In genomic region chr1:5990913-5991783, GRCh38 we compare ENCODE assay signal across 8 cellular contexts. TPM values are rescaled to one million over a fixed set of nuclear protein-coding genes. Genes with fewer than 3 reads are reported as not detected.
DNase-seq lines count a peak whose midpoint lies in the region; ATAC-seq and TF ChIP-seq lines count a peak whose summit lies in the region.

No MANE protein-coding gene starts in this region.

- CTCF ChIA-PET in CD8-positive, alpha-beta T cell (lab: Charles Lee) = interaction anchor here (0.6 to 1.5 kb wide), 2 partner anchors 42 to 209 kb away, joined by 3 to 6 read pairs; no protein-coding TSS in a partner anchor

- peak; percentile 27 for TF ChIP-seq RAD21 in neural cell (conservative IDR thresholded peaks at IDR 0.05)

- ATAC-seq in CD8-positive, alpha-beta T cell = no peak
- ATAC-seq in GM18873 (IDR thresholded peaks at IDR 0.05; ENCODE audit: low FRiP score, unreplicated experiment) = no peak
- no peak for ATAC-seq in HG03439 (IDR thresholded peaks at IDR 0.05; ENCODE audit: unreplicated experiment)

- no peaks in the 10 kb centered on the region for H3K27me3 Mint-ChIP-seq in CD8-positive, alpha-beta T cell (ENCODE audit: low read depth)
- H3K27me3 Mint-ChIP-seq in IgD-negative memory B cell = peaks cover 2% of the 10 kb centered on the region
- H3K27me3 Mint-ChIP-seq in activated T-cell treated with anti-CD3 and anti-CD28 coated beads, Interleukin-2, amount 50 U/mL, for 24 hours = no peaks in the 10 kb centered on the region

- peaks cover 30% of the 10 kb centered on the region for H3K4me1 ChIP-seq in CD8-positive, alpha-beta T cell (ENCODE audit: insufficient read depth, low read length)

- intact Hi-C loops in CD8-positive, alpha-beta T cell (cut with DNase I, micrococcal nuclease) = loop anchor here (5.0 to 10.0 kb wide), 3 partner anchors 564 to 794 kb away; partner anchors contain the start of genes CAMTA1 (in 1 of the 2), KLHL21 (in 1 of the 2), NOL9 (in 1 of the 2) and TAS1R1 (in 1 of the 2)

- no peaks in the 10 kb centered on the region for H4K20me1 ChIP-seq in neural cell (ENCODE audit: insufficient read depth)

- H3K27me3 ChIP-seq in CD8-positive, alpha-beta T cell (ENCODE audit: insufficient read depth, low read length) = no peaks in the 10 kb centered on the region
- H3K27me3 ChIP-seq in neural cell (ENCODE audit: insufficient read depth, low read depth, low read length) = no peaks in the 10 kb centered on the region

- H3K4me2 ChIP-seq in neural cell (ENCODE audit: low read length) = peak overlapping the region; percentile 98

- peak overlapping the region; percentile 96 for H3K4me3 Mint-ChIP-seq in CD8-positive, alpha-beta T cell
- H3K4me3 Mint-ChIP-seq in IgD-negative memory B cell = peak overlapping the region; percentile 90 to 98 (median 95)
- H3K4me3 Mint-ChIP-seq in activated T-cell treated with anti-CD3 and anti-CD28 coated beads, Interleukin-2, amount 50 U/mL, for 24 hours = peak overlapping the region; percentile 96

- no peaks in the 10 kb centered on the region for H3F3A ChIP-seq in neural cell (ENCODE audit: insufficient read depth, low read length, poor library complexity, severe bottlenecking)

- peak overlapping the region; percentile 55 for H3K4me3 ChIP-seq in CD8-positive, alpha-beta T cell (ENCODE audit: low read depth, low read length)
- H3K4me3 ChIP-seq in fibroblast of pulmonary artery (replicated peaks; ENCODE audit: low read depth, low read length) (peak overlapping the region; percentile 71), neural cell (ENCODE audit: low read length) (peak overlapping the region; percentile 96)

- peak overlapping the region; percentile 99 for H3K27ac ChIP-seq in CD8-positive, alpha-beta T cell (ENCODE audit: low read depth, low read length)
- H3K27ac ChIP-seq in neural cell (ENCODE audit: low read length) = peak overlapping the region; percentile 65

- H3K36me3 ChIP-seq in CD8-positive, alpha-beta T cell (ENCODE audit: insufficient read depth, low read length) = no peaks in the 10 kb centered on the region
- H3K36me3 ChIP-seq in neural cell (ENCODE audit: insufficient read depth, low read length) = no peaks in the 10 kb centered on the region

- peak overlapping the region; percentile 82 for H3K9ac ChIP-seq in neural cell (ENCODE audit: low read length)

- peak overlapping the region; percentile 93 for H3K27ac Mint-ChIP-seq in CD8-positive, alpha-beta T cell
- peak overlapping the region; percentile 88 to 93 (median 93) for H3K27ac Mint-ChIP-seq in IgD-negative memory B cell
- peak overlapping the region; percentile 85 for H3K27ac Mint-ChIP-seq in activated T-cell treated with anti-CD3 and anti-CD28 coated beads, Interleukin-2, amount 50 U/mL, for 24 hours

- peaks cover 33% of the 10 kb centered on the region for H3K4me1 Mint-ChIP-seq in CD8-positive, alpha-beta T cell (ENCODE audit: low read depth)
- H3K4me1 Mint-ChIP-seq in IgD-negative memory B cell = peaks cover 17 to 24% (median 19%) of the 10 kb centered on the region in 3 donors
- H3K4me1 Mint-ChIP-seq in activated T-cell treated with anti-CD3 and anti-CD28 coated beads, Interleukin-2, amount 50 U/mL, for 24 hours (ENCODE audit: low read depth) = peaks cover 32% of the 10 kb centered on the region

- no peaks in the 10 kb centered on the region for H3K9me3 Mint-ChIP-seq in CD8-positive, alpha-beta T cell
- H3K9me3 Mint-ChIP-seq in IgD-negative memory B cell = no peaks in the 10 kb centered on the region
- H3K9me3 Mint-ChIP-seq in activated T-cell treated with anti-CD3 and anti-CD28 coated beads, Interleukin-2, amount 50 U/mL, for 24 hours = no peaks in the 10 kb centered on the region

- H3K36me3 Mint-ChIP-seq in CD8-positive, alpha-beta T cell = peaks cover 9% of the 10 kb centered on the region
- H3K36me3 Mint-ChIP-seq in IgD-negative memory B cell = no peaks in the 10 kb centered on the region
- H3K36me3 Mint-ChIP-seq in activated T-cell treated with anti-CD3 and anti-CD28 coated beads, Interleukin-2, amount 50 U/mL, for 24 hours (ENCODE audit: low read depth) = peaks cover 14% of the 10 kb centered on the region

- peak in 4 of 7 experiments; percentile 31 to 37 (median 32) for DNase-seq in CD8-positive, alpha-beta T cell
- no peak for DNase-seq in activated T-cell treated with anti-CD3 and anti-CD28 coated beads, Interleukin-2, amount 50 U/mL, for 24 hours
- DNase-seq in fibroblast of pulmonary artery (ENCODE audit: low read depth) = peak; percentile 20
- no peak for DNase-seq in cerebellar cortex (ENCODE audit: low spot score)

- POLR2A ChIA-PET in CD8-positive, alpha-beta T cell (lab: Charles Lee) = interaction anchor here (2.5 kb wide), 1 partner anchor 35 kb away, joined by 23 read pairs; no protein-coding TSS in a partner anchor

- TF ChIP-seq EP300 in neural cell (conservative IDR thresholded peaks at IDR 0.05; ENCODE audit: poor library complexity, severe bottlenecking) = no peak

- no peaks in the 10 kb centered on the region for H3K9me3 ChIP-seq in CD8-positive, alpha-beta T cell (ENCODE audit: low read length)
- H3K9me3 ChIP-seq in neural cell (ENCODE audit: low read length) = no peaks in the 10 kb centered on the region

- no peak for TF ChIP-seq CTCF in CD8-positive, alpha-beta T cell (IDR thresholded peaks at IDR 0.05)
- TF ChIP-seq CTCF in fibroblast of pulmonary artery (IDR thresholded peaks at IDR 0.05; ENCODE audit: low read length, missing control alignments) = no peak
- TF ChIP-seq CTCF in neural cell (IDR thresholded peaks at IDR 0.05; ENCODE audit: poor library complexity, severe bottlenecking) = no peak

- H2AFZ ChIP-seq in neural cell (ENCODE audit: low read depth, low read length) = peak overlapping the region; percentile 3

- H3K9me2 ChIP-seq in neural cell (ENCODE audit: insufficient read depth, low read length) = no peaks in the 10 kb centered on the region

- peaks cover 41% of the 10 kb centered on the region for H3K79me2 ChIP-seq in neural cell (replicated peaks; ENCODE audit: insufficient read depth, low read length)

TF ChIP-seq in neural cell, 6 proteins besides CTCF, POLR2A, EP300 and RAD21:
- peak; percentile 50 for TF ChIP-seq MXI1 (conservative IDR thresholded peaks at IDR 0.05; ENCODE audit: poor library complexity, severe bottlenecking)
- TF ChIP-seq POLR2AphosphoS5 (IDR thresholded peaks at IDR 0.05) = no peak
- TF ChIP-seq SMC3 (conservative IDR thresholded peaks at IDR 0.05; ENCODE audit: poor library complexity) = peak; percentile 24
- no peak for TF ChIP-seq REST (IDR thresholded peaks at IDR 0.05; ENCODE audit: borderline replicate concordance)
- TF ChIP-seq EZH2 (IDR thresholded peaks at IDR 0.05; ENCODE audit: borderline replicate concordance, insufficient read depth, low read length, poor library complexity, severe bottlenecking) = no peak
- TF ChIP-seq TAF1 (IDR thresholded peaks at IDR 0.05; ENCODE audit: low read depth) = no peak

RNA-seq across cellular contexts. Expression of gene NPHP4, which starts 1.1 kb away (rescaled TPM):
- 1 to 10 TPM; 3.1 to 3.7 TPM for total RNA-seq in CD8-positive, alpha-beta T cell
- polyA plus RNA-seq in IgD-negative memory B cell (0.71 TPM), neural cell (17.1 and 21.5 TPM in 2 replicates)
- polyA minus RNA-seq in neural cell = 20.0 and 23.1 TPM in 2 replicates

RNA-seq across cellular contexts. Expression of gene KCNAB2, which starts 54.5 kb away (rescaled TPM):
- total RNA-seq in CD8-positive, alpha-beta T cell = 100 to 1,000 TPM; 152 to 163 TPM
- 20.4 TPM for polyA plus RNA-seq in IgD-negative memory B cell
- 11.7 and 11.8 TPM in 2 replicates for polyA plus RNA-seq in neural cell
- 20.8 and 21.9 TPM in 2 replicates for polyA minus RNA-seq in neural cell

Comparison
In these comparisons a context has a peak if more than half of its experiments do, and no peak if none do; other contexts are left out.
1. DNase-seq: peak in CD8-positive, alpha-beta T cell (4 of 7) and fibroblast of pulmonary artery (single experiment); none in activated T-cell treated with anti-CD3 and anti-CD28 coated beads, Interleukin-2, amount 50 U/mL, for 24 hours (single experiment) and cerebellar cortex (single experiment).
2. RNA of gene NPHP4, which starts 1.1 kb away (polyA plus RNA-seq): 17.1 to 21.5 TPM in neural cell; 0.71 TPM in IgD-negative memory B cell (single experiment); every median in the first group is over 10 times any median in the second.
3. Peak in every context shown above with its lines, with median percentiles within 50 percentile points of each other: H3K4me3 ChIP-seq, H3K27ac Mint-ChIP-seq and H3K4me3 Mint-ChIP-seq.